1 cellular context compared by ENCODE assay signal in genomic region chr3:171956372-171957104, GRCh38.
TF ChIP-seq lines count a peak whose summit lies in the region.

No MANE protein-coding gene starts in this region.

TF ChIP-seq in K562, 482 proteins besides CTCF, POLR2A, EP300 and RAD21 (continued from another document):
- 0 out of 2 replicates have a peak, but pooled peaks have one; percentile 9 for TF ChIP-seq TFAP4 (CRISPR knock-in tag; IDR thresholded peaks at IDR 0.05; ENCODE audit: borderline replicate concordance)
- no peak for TF ChIP-seq ASH1L (IDR thresholded peaks at IDR 0.05; ENCODE audit: borderline replicate concordance, low read depth, partially characterized antibody)
- TF ChIP-seq NCOR1 (IDR thresholded peaks at IDR 0.05), result peak; percentile 77
- TF ChIP-seq ZNF518B (CRISPR knock-in tag; IDR thresholded peaks at IDR 0.05), result no peak
- TF ChIP-seq SMARCB1 (IDR thresholded peaks at IDR 0.05; ENCODE audit: insufficient read length, low read depth), result no peak
- TF ChIP-seq NFIC (IDR thresholded peaks at IDR 0.05), result no peak
- 0 out of 2 replicates have a peak, but pooled peaks have one; percentile 16 for TF ChIP-seq DEAF1 (CRISPR knock-in tag; IDR thresholded peaks at IDR 0.05)
- TF ChIP-seq NBN (IDR thresholded peaks at IDR 0.05; ENCODE audit: low read depth), result peak; percentile 75
- no peak for TF ChIP-seq SNRNP70 (optimal IDR thresholded peaks at IDR 0.05; ENCODE audit: low read depth, low read length)
- peak; percentile 74; the same call in 1 of the 2 replicates for TF ChIP-seq SMARCC2 (IDR thresholded peaks at IDR 0.05; ENCODE audit: low read depth)
- peak; percentile 5 to 80; a peak in 2 of 4 replicates for TF ChIP-seq HDAC1 (IDR thresholded peaks at IDR 0.05)
- no peak for TF ChIP-seq PBX2 (CRISPR knock-in tag; IDR thresholded peaks at IDR 0.05; ENCODE audit: low read depth)
- no peak for TF ChIP-seq PBX2 (tag; conservative IDR thresholded peaks at IDR 0.05; ENCODE audit: low read depth)
- TF ChIP-seq RBM22 (IDR thresholded peaks at IDR 0.05; ENCODE audit: low read depth, low read length, poor library complexity, severe bottlenecking), result no peak
- TF ChIP-seq ARNT (IDR thresholded peaks at IDR 0.05), result peak in 1 of 2 experiments; percentile 77; a peak in 2 of 4 replicates
- TF ChIP-seq TSC22D4 (tag; IDR thresholded peaks at IDR 0.05), result no peak
- no peak for TF ChIP-seq HLTF (IDR thresholded peaks at IDR 0.05)
- no peak for TF ChIP-seq MCM3 (IDR thresholded peaks at IDR 0.05)
- no peak for TF ChIP-seq GTF2F1 (IDR thresholded peaks at IDR 0.05; ENCODE audit: low read depth, low read length)
- peak; percentile 51; the same call in 1 of the 2 replicates for TF ChIP-seq DMBX1 (CRISPR knock-in tag; IDR thresholded peaks at IDR 0.05; ENCODE audit: borderline replicate concordance)
- no peak for TF ChIP-seq TAF1 (IDR thresholded peaks at IDR 0.05; ENCODE audit: control insufficient read depth, extremely low read depth, insufficient read depth, low read length, severe bottlenecking)
- peak; percentile 30; the same call in 1 of the 2 replicates for TF ChIP-seq MAX (CRISPR knock-in tag; IDR thresholded peaks at IDR 0.05)
- no peak for TF ChIP-seq KAT2B (IDR thresholded peaks at IDR 0.05; ENCODE audit: low read depth, low read length)
